ENCODE assay signal across 8 cellular contexts in genomic region chr2:18829331-18829902, GRCh38.
DNase-seq lines count a peak whose midpoint lies in the region; ATAC-seq and TF ChIP-seq lines count a peak whose summit lies in the region.

No MANE protein-coding gene starts in this region.

- H3K9me3 ChIP-seq in SK-N-SH: no peaks in the 10 kb centered on the region
- no peaks in the 10 kb centered on the region for H3K9me3 ChIP-seq in psoas muscle

- no peaks in the 10 kb centered on the region for H4K20me1 ChIP-seq in SK-N-SH (ENCODE audit: insufficient read depth)

- H3K36me3 ChIP-seq in SK-N-SH (replicated peaks in 1 of 2; ENCODE audit: control insufficient read depth in 1 of 2, insufficient read depth in 2 of 2, low read length in 1 of 2): no peaks in the 10 kb centered on the region
- no peaks in the 10 kb centered on the region for H3K36me3 ChIP-seq in psoas muscle (ENCODE audit: insufficient read depth in 1 of 2, low read depth in 1 of 2)

- peak in 2 of 4 donors; percentile 39 to 62 for ATAC-seq in psoas muscle

- no peak for TF ChIP-seq RAD21 in SK-N-SH (IDR thresholded peaks at IDR 0.05; ENCODE audit: low read length)

- H3K4me2 ChIP-seq in SK-N-SH: peak overlapping the region; percentile 20; the same call in 1 of the 2 replicates

- no peaks in the 10 kb centered on the region for H3K9me2 ChIP-seq in SK-N-SH

- CTCF ChIA-PET in SK-N-SH (lab: Yijun Ruan, JAX): interaction anchor here (1.5 kb wide), 1 partner anchor 20 kb away, joined by 3 read pairs; no protein-coding TSS in a partner anchor

- H3K79me2 ChIP-seq in SK-N-SH (ENCODE audit: insufficient read depth): no peaks in the 10 kb centered on the region

- POLR2A ChIA-PET in SK-N-SH (lab: Yijun Ruan, JAX): no interaction called here

- H3K27me3 ChIP-seq in SK-N-SH (ENCODE audit: insufficient read depth) (no peaks in the 10 kb centered on the region), psoas muscle (ENCODE audit: insufficient read depth in 3 of 3, low read length in 2 of 3) (no peaks in the 10 kb centered on the region)

- H3K9ac ChIP-seq in SK-N-SH: no peak overlapping the region; the same call in 1 of the 2 replicates

- H2AFZ ChIP-seq in SK-N-SH (ENCODE audit: low read depth): no peak overlapping the region

- peak; percentile 25 to 90; a peak in 2 of 4 replicates for TF ChIP-seq EP300 in SK-N-SH (IDR thresholded peaks at IDR 0.05; ENCODE audit: borderline replicate concordance in 1 of 2, low read depth in 1 of 2, low read length in 1 of 2)

- peak; percentile 72 for DNase-seq in ELR (ENCODE audit: low read depth)
- no peak for DNase-seq in SK-N-SH
- peak; percentile 23 for DNase-seq in fibroblast of pulmonary artery (ENCODE audit: low read depth)
- no peak for DNase-seq in psoas muscle
- DNase-seq in NCI-H2227 (lab: John Stamatoyannopoulos, UW; ENCODE audit: unreplicated experiment): no peak
- no peak for DNase-seq in pons (ENCODE audit: low spot score)
- no peak for DNase-seq in ureter (ENCODE audit: low spot score)
- no peak for DNase-seq in posterior cingulate gyrus

- peaks cover 4 to 39% of the 10 kb centered on the region in 2 experiments for H3K4me1 ChIP-seq in SK-N-SH (ENCODE audit: control insufficient read depth in 1 of 2, insufficient read depth in 2 of 2, low read depth in 1 of 2, low read length in 1 of 2)
- H3K4me1 ChIP-seq in psoas muscle: peaks cover 36% of the 10 kb centered on the region

- peaks cover 20% of the 10 kb centered on the region for H3F3A ChIP-seq in SK-N-SH (replicated peaks; ENCODE audit: insufficient read depth)

- intact Hi-C loops in psoas muscle (cut with DNase I) (no loop called here), posterior cingulate gyrus (cut with DNase I) (no loop called here)

- no peak overlapping the region for H3K4me3 ChIP-seq in SK-N-SH (ENCODE audit: low read depth in 2 of 2, low read length in 1 of 2)
- no peak overlapping the region for H3K4me3 ChIP-seq in fibroblast of pulmonary artery (replicated peaks; ENCODE audit: low read depth, low read length)
- H3K4me3 ChIP-seq in psoas muscle: no peak overlapping the region

- WGBS in SK-N-SH (ENCODE audit: low lambda C conversion rate): 28% methylated on average over 4 of the region's 4 CpGs
- 22 to 43% (median 24%) methylated on average over 4 of the region's 4 CpGs for WGBS in psoas muscle, 3 donors

- no peak for TF ChIP-seq CTCF in SK-N-SH (IDR thresholded peaks at IDR 0.05)
- no peak for TF ChIP-seq CTCF in fibroblast of pulmonary artery (IDR thresholded peaks at IDR 0.05; ENCODE audit: low read length, missing control alignments)
- no peak for TF ChIP-seq CTCF in psoas muscle (IDR thresholded peaks at IDR 0.05)

- H3K27ac ChIP-seq in SK-N-SH (ENCODE audit: low read depth in 2 of 2, low read length in 1 of 2) (peak overlapping the region; percentile 62 to 73; a peak in 3 of 4 replicates), psoas muscle (peak overlapping the region; percentile 56)

TF ChIP-seq in SK-N-SH, 30 proteins besides CTCF, POLR2A, EP300 and RAD21 (continues in another document):
- TF ChIP-seq PBX3 (IDR thresholded peaks at IDR 0.05): peak; percentile 92
- no peak for TF ChIP-seq MXI1 (IDR thresholded peaks at IDR 0.05; ENCODE audit: low read depth, low read length)
- no peak for TF ChIP-seq CHD2 (IDR thresholded peaks at IDR 0.05; ENCODE audit: low read length, partially characterized antibody)
- peak; percentile 87 for TF ChIP-seq RXRA (IDR thresholded peaks at IDR 0.05; ENCODE audit: borderline replicate concordance, low read depth)
- peak; percentile 86 for TF ChIP-seq TEAD4 (IDR thresholded peaks at IDR 0.05; ENCODE audit: borderline replicate concordance, insufficient read depth)
- no peak for TF ChIP-seq RFX5 (IDR thresholded peaks at IDR 0.05; ENCODE audit: low read length)
- no peak for TF ChIP-seq GABPA (IDR thresholded peaks at IDR 0.05; ENCODE audit: low read depth)
- no peak for TF ChIP-seq TAF1 (IDR thresholded peaks at IDR 0.05; ENCODE audit: borderline replicate concordance, low read depth, low read length)
- TF ChIP-seq NRF1 (IDR thresholded peaks at IDR 0.05; ENCODE audit: low read depth, low read length): no peak
- peak; percentile 27; the same call in 1 of the 2 replicates for TF ChIP-seq MAX (IDR thresholded peaks at IDR 0.05; ENCODE audit: low read depth)
- TF ChIP-seq USF1 (IDR thresholded peaks at IDR 0.05; ENCODE audit: borderline replicate concordance, low read depth): no peak
- TF ChIP-seq SMC3 (IDR thresholded peaks at IDR 0.05; ENCODE audit: low read depth, low read length): no peak
- TF ChIP-seq POLR2AphosphoS5 (IDR thresholded peaks at IDR 0.05; ENCODE audit: low read depth, low read length): peak; percentile 42; the same call in 1 of the 2 replicates
- no peak for TF ChIP-seq RCOR1 (IDR thresholded peaks at IDR 0.05; ENCODE audit: low read length)
- peak; percentile 80 for TF ChIP-seq JUND (IDR thresholded peaks at IDR 0.05)
- no peak for TF ChIP-seq EZH2phosphoT487 (IDR thresholded peaks at IDR 0.05; ENCODE audit: borderline replicate concordance, low read depth)
- no peak for TF ChIP-seq REST (IDR thresholded peaks at IDR 0.05; ENCODE audit: low read depth, low read length)
- TF ChIP-seq SIN3A (IDR thresholded peaks at IDR 0.05; ENCODE audit: borderline replicate concordance, low read depth, low read length): no peak
- peak; percentile 76; the same call in 1 of the 2 replicates for TF ChIP-seq MEF2A (IDR thresholded peaks at IDR 0.05; ENCODE audit: borderline replicate concordance, low read depth)
- no peak for TF ChIP-seq USF2 (IDR thresholded peaks at IDR 0.05; ENCODE audit: borderline replicate concordance, low read depth, low read length)
- peak; percentile 73 for TF ChIP-seq ELF1 (IDR thresholded peaks at IDR 0.05)
- TF ChIP-seq FOXM1 (IDR thresholded peaks at IDR 0.05; ENCODE audit: low read depth): peak; percentile 49
- peak; percentile 91 for TF ChIP-seq TCF12 (IDR thresholded peaks at IDR 0.05)
- TF ChIP-seq GATA2 (CRISPR knock-in tag; IDR thresholded peaks at IDR 0.05): no peak
- TF ChIP-seq YY1 (IDR thresholded peaks at IDR 0.05; ENCODE audit: low read depth): no peak

Comparison
In these comparisons a context has a peak if more than half of its experiments do, and no peak if none do; other contexts are left out.
1. DNase-seq: peak in ELR (single experiment) and fibroblast of pulmonary artery (single experiment); none in SK-N-SH (single experiment), psoas muscle (0 of 2), NCI-H2227 (single experiment), pons (single experiment), ureter (single experiment) and posterior cingulate gyrus (0 of 10).